Comparison of ENCODE assay signal across 8 cellular contexts in genomic region chr12:92927436-92928116, GRCh38. TPM values are rescaled to one million over a fixed set of nuclear protein-coding genes. Genes with fewer than 3 reads are reported as not detected.
DNase-seq lines count a peak whose midpoint lies in the region; ATAC-seq and TF ChIP-seq lines count a peak whose summit lies in the region.

No MANE protein-coding gene starts in this region.

- no peaks in the 10 kb centered on the region for H3K36me3 Mint-ChIP-seq in natural killer cell

- peak overlapping the region; percentile 80 for H3K4me3 ChIP-seq in BLaER1
- peak overlapping the region; percentile 59 for H3K4me3 ChIP-seq in PC-9
- peak overlapping the region; percentile 66 for H3K4me3 ChIP-seq in ectodermal cell (ENCODE audit: insufficient read depth, low read depth, low read length)

- no peaks in the 10 kb centered on the region for H3K27me3 Mint-ChIP-seq in natural killer cell (ENCODE audit: low read depth in 2 of 2)

- TF ChIP-seq CTCF in GM20000 (IDR thresholded peaks at IDR 0.05; ENCODE audit: extremely low read depth, missing control alignments) = no peak
- no peak for TF ChIP-seq CTCF in PC-9 (conservative IDR thresholded peaks at IDR 0.05)
- no peak for TF ChIP-seq CTCF in natural killer cell (IDR thresholded peaks at IDR 0.05)

- H3K9me2 ChIP-seq in PC-9 (ENCODE audit: insufficient read depth) = no peaks in the 10 kb centered on the region

- H3K79me2 ChIP-seq in PC-9 (ENCODE audit: low read depth) = peaks cover 41% of the 10 kb centered on the region

- no peaks in the 10 kb centered on the region for H3K9me3 Mint-ChIP-seq in natural killer cell

- H2AFZ ChIP-seq in PC-9 = peak overlapping the region; percentile 93

- ATAC-seq in natural killer cell = no peak
- no peak for ATAC-seq in GM21717 (IDR thresholded peaks at IDR 0.05; ENCODE audit: unreplicated experiment)

- peaks cover 33 to 36% of the 10 kb centered on the region in 2 donors for H3K4me1 Mint-ChIP-seq in natural killer cell

- H3K27ac ChIP-seq in BLaER1 = peak overlapping the region; percentile 94
- H3K27ac ChIP-seq in PC-9 = peak overlapping the region; percentile 76
- no peak overlapping the region for H3K27ac ChIP-seq in ectodermal cell (ENCODE audit: insufficient read depth, low read depth, low read length, poor library complexity, severe bottlenecking)

- CTCF ChIA-PET in PC-9 (lab: Charles Lee) = interaction anchor here (0.6 to 1.2 kb wide), 2 partner anchors 28 to 68 kb away, joined by 3 read pairs; no protein-coding TSS in a partner anchor

- H4K20me1 ChIP-seq in BLaER1 (peaks cover 33% of the 10 kb centered on the region), PC-9 (ENCODE audit: insufficient read depth) (peaks cover 5% of the 10 kb centered on the region; the same call in 1 of the 2 replicates)

- H3K4me1 ChIP-seq in BLaER1 = peaks cover 32% of the 10 kb centered on the region
- peaks cover 37% of the 10 kb centered on the region for H3K4me1 ChIP-seq in PC-9 (replicated peaks; ENCODE audit: insufficient read depth)
- H3K4me1 ChIP-seq in ectodermal cell (ENCODE audit: control insufficient read depth, insufficient read depth, low read length) = peaks cover 12% of the 10 kb centered on the region

- H3K27me3 ChIP-seq in BLaER1 = no peaks in the 10 kb centered on the region
- H3K27me3 ChIP-seq in PC-9 (ENCODE audit: insufficient read depth, low read depth) = no peaks in the 10 kb centered on the region
- H3K27me3 ChIP-seq in ectodermal cell (ENCODE audit: control insufficient read depth, insufficient read depth, low read length, poor library complexity, severe bottlenecking) = no peaks in the 10 kb centered on the region

- BruUV-seq in PC-9 (replicated peaks; lab: Mats Ljungman, UMichigan) = TSS peak; percentile 63

- H3K4me3 Mint-ChIP-seq in natural killer cell = peak overlapping the region; percentile 87

- intact Hi-C loops in PC-9 (cut with micrococcal nuclease; ENCODE audit: unreplicated experiment) = loop anchor here (10.0 kb wide), 1 partner anchor 57 kb away; no protein-coding TSS in a partner anchor
- intact Hi-C loops in natural killer cell (cut with micrococcal nuclease) = loop anchor here (5.0 kb wide), 5 partner anchors 335 to 780 kb away; partner anchors contain the start of genes BTG1, NUDT4, SOCS2 and UBE2N

- peak; percentile 49 for DNase-seq in GM20000 (ENCODE audit: low spot score)
- DNase-seq in PC-9 = peak in 1 of 2 experiments; percentile 57
- DNase-seq in natural killer cell = no peak
- no peak for DNase-seq in NCI-H526 treated with DMSO at 0.1 percent for 48 hours (lab: John Stamatoyannopoulos, UW)
- no peak for DNase-seq in MV-4-11 (lab: John Stamatoyannopoulos, UW)

- H3K4me2 ChIP-seq in BLaER1 = peak overlapping the region; percentile 97
- H3K4me2 ChIP-seq in PC-9 = peak overlapping the region; percentile 89

- WGBS in ectodermal cell, 2 experiments = 34 to 35% methylated on average over 7 of the region's 7 CpGs

- H3K36me3 ChIP-seq in BLaER1 (peaks cover 2% of the 10 kb centered on the region), PC-9 (ENCODE audit: low read depth) (no peaks in the 10 kb centered on the region), ectodermal cell (ENCODE audit: control insufficient read depth, insufficient read depth, low read length) (no peaks in the 10 kb centered on the region)

- peaks cover 28% of the 10 kb centered on the region for H3F3A ChIP-seq in PC-9 (ENCODE audit: insufficient read depth, low read depth)

- H3K27ac Mint-ChIP-seq in natural killer cell = peak overlapping the region; percentile 90

- H3K9me3 ChIP-seq in BLaER1 = peaks cover 8% of the 10 kb centered on the region; the same call in 1 of the 2 replicates
- H3K9me3 ChIP-seq in PC-9 (ENCODE audit: insufficient read depth, low read depth) = no peaks in the 10 kb centered on the region
- no peaks in the 10 kb centered on the region for H3K9me3 ChIP-seq in ectodermal cell (ENCODE audit: control insufficient read depth, low read length)

- peak overlapping the region; percentile 90 for H3K9ac ChIP-seq in BLaER1

- POLR2A ChIA-PET in PC-9 (lab: Charles Lee; ENCODE audit: unreplicated experiment) = no interaction called here

RNA-seq across cellular contexts. Expression of gene EEA1, which starts 1.5 kb away (rescaled TPM):
- total RNA-seq in PC-9 (2021) (10.1 and 15.7 TPM in 2 replicates), natural killer cell (10 to 100 TPM; 15.0 to 20.0 (median 15.0) TPM)
- polyA plus RNA-seq in ectodermal cell (2013, experiment 1 of 4) = 15.3 TPM
- 9.7 TPM for polyA plus RNA-seq in ectodermal cell (2013, experiment 2 of 4)
- 8.4 TPM for polyA plus RNA-seq in ectodermal cell (2013, experiment 3 of 4)
- polyA plus RNA-seq in ectodermal cell (2013, experiment 4 of 4) = 10.8 TPM
